24 cellular contexts compared by ENCODE assay signal in genomic region chr20:62212309-62212708, GRCh38. TPM values are rescaled to one million over a fixed set of nuclear protein-coding genes. Genes with fewer than 3 reads are reported as not detected.
"Had no signal": no experiment of that assay in that cellular context is flagged by ENCODE, and none has a peak within 500 bp of the region (broad histone marks: within the 10 kb centered on the region; RNA-seq: fewer than 3 reads in every experiment).

No MANE protein-coding gene starts in this region.

- H3K4me3 ChIP-seq: adrenal gland, ovary, psoas muscle, right lobe of liver, tibial nerve, uterus had no signal

- H3K4me1 ChIP-seq: adrenal gland, right lobe of liver, uterus had no signal

- ATAC-seq: activated CD4-positive, alpha-beta T cell treated with anti-CD3 and anti-CD28 coated beads for 36 hours; effector memory CD8-positive, alpha-beta T cell; psoas muscle; right lobe of liver; WTC11 had no signal

- H3K27ac ChIP-seq: adrenal gland, epithelial cell of prostate, ovary, psoas muscle, right lobe of liver, tibial nerve, uterus had no signal

- DNase-seq: activated CD4-positive, alpha-beta T cell treated with anti-CD3 and anti-CD28 coated beads for 36 hours; activated CD4-positive, alpha-beta T cell treated with anti-CD3 and anti-CD28 coated beads, Interleukin-2, amount 50 U/mL, for 48 hours; activated gamma-delta T cell treated with Interleukin-2 at 50 U/mL for 16 hours; activated T-cell treated with anti-CD3 and anti-CD28 coated beads for 4 hours; adrenal gland; dermis blood vessel endothelial cell; effector memory CD8-positive, alpha-beta T cell; foreskin fibroblast; hypothalamus; islet precursor cell; midbrain; ovary; psoas muscle; small intestine; stimulated activated CD4-positive, alpha-beta T cell treated with anti-CD3 and anti-CD28 coated beads, Interleukin-15, amount 100 ng/mL, for 24 hours; stimulated activated CD4-positive, alpha-beta T cell treated with anti-CD3 and anti-CD28 coated beads, Interleukin-2, amount 100 ng/mL, for 48 hours; uterus had no signal

- H3K9me3 ChIP-seq: adrenal gland, ovary, psoas muscle, right lobe of liver, tibial nerve, uterus had no signal

- H3K27me3 ChIP-seq: ovary, right lobe of liver had no signal

- H3K36me3 ChIP-seq: adrenal gland, ovary, right lobe of liver, uterus had no signal

RNA-seq across cellular contexts. Expression of gene HRH3, which starts 7.8 kb away (rescaled TPM):
- total RNA-seq: activated CD4-positive, alpha-beta T cell treated with anti-CD3 and anti-CD28 coated beads for 36 hours; activated naive CD4-positive, alpha-beta T cell treated with anti-CD3 and anti-CD28 coated beads, Interleukin-2, amount 50 U/mL, for 72 hours; activated T-helper 1 cell treated with anti-CD3 and anti-CD28 coated beads, Interleukin-12 subunit alpha, Interleukin-12 subunit beta, Interleukin-2, Interleukin-4 antibody, amounts not matched to agents 30 ng/mL and 10 ng/mL and 1 ng/mL, durations not matched to agents 14 hours and 24 hours and 36 hours; dermis blood vessel endothelial cell; lung microvascular endothelial cell; ovary; psoas muscle; right lobe of liver; tibial nerve; uterus had no signal
- polyA plus RNA-seq: ovary had no signal
